17 cellular contexts compared by ENCODE assay signal in the genomic region with DNA sequence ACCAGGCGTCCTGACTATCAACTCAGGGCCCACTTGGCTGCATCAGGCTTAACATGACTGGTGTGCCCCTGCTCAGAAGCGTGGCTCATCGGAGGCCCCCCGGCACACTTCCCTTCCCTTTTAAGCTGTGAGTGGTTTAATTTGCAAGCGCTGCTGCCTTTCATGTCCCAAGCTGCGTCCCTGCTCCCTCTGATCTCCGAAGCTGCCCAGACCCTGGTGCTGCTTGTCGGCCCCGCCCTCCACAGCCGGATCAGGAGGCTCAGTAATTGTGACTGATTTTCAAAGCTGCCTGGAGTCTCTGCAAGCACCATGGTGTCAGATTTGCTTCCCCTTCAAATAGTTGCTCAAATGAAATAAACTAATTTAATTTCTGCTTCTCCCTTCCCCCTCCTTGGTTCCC.
DNase-seq lines count a peak whose midpoint lies in the region; TF ChIP-seq lines count a peak whose summit lies in the region.
"Had no signal": no experiment of that assay in that cellular context is flagged by ENCODE, and none has a peak within 500 bp of the region (broad histone marks: within the 10 kb centered on the region; RNA-seq: fewer than 3 reads in every experiment).

No MANE protein-coding gene starts in this region.

- H3K23me2 ChIP-seq in H9 (ENCODE audit: insufficient read length, low read depth, low read length, poor library complexity, severe bottlenecking) = no peaks in the 10 kb centered on the region

- no peak overlapping the region for H2BK20ac ChIP-seq in H9 (ENCODE audit: low read depth, low read length, poor library complexity, severe bottlenecking)

- H3K4ac ChIP-seq in H9 (ENCODE audit: low read depth, low read length) = no peak overlapping the region

- no peak overlapping the region for H2BK5ac ChIP-seq in H9 (ENCODE audit: insufficient read length, low read length)

- H3K27me3 Mint-ChIP-seq in H9 (ENCODE audit: low read depth) (peaks cover 30% of the 10 kb centered on the region), endodermal cell (ENCODE audit: insufficient read depth) (peaks cover 8% of the 10 kb centered on the region), neural progenitor cell (ENCODE audit: insufficient read depth, low read depth) (peaks cover 21% of the 10 kb centered on the region)
- H3K27me3 Mint-ChIP-seq in activated CD4-positive, alpha-beta memory T cell treated with anti-CD3 and anti-CD28 coated beads for 36 hours = peaks cover 24% of the 10 kb centered on the region

- CTCF ChIA-PET in activated CD4-positive, alpha-beta memory T cell treated with anti-CD3 and anti-CD28 coated beads for 36 hours (lab: Charles Lee) = no interaction called here

- H3K9ac ChIP-seq in H9 (ENCODE audit: extremely low read depth, insufficient read length, low read length) = no peak overlapping the region
- H3K9ac ChIP-seq in endodermal cell (ENCODE audit: extremely low read depth, low read length, poor library complexity, severe bottlenecking) = no peak overlapping the region
- H3K9ac ChIP-seq in neural progenitor cell = no peak overlapping the region
- H3K9ac ChIP-seq: KMS-11 had no signal

- H3K23ac ChIP-seq in H9 (ENCODE audit: insufficient read length, low read depth, low read length) = no peak overlapping the region

- no peaks in the 10 kb centered on the region for H3K79me1 ChIP-seq in H9 (ENCODE audit: insufficient read depth, low read depth, low read length, poor library complexity, severe bottlenecking)

- H4K20me1 ChIP-seq in H9 (ENCODE audit: control insufficient read depth, insufficient read depth, insufficient read length) (no peaks in the 10 kb centered on the region), neural progenitor cell (ENCODE audit: low read depth) (no peaks in the 10 kb centered on the region)

- H3K4me1 Mint-ChIP-seq in H9 (peaks cover 13 to 23% of the 10 kb centered on the region in 2 experiments), endodermal cell (peaks cover 9% of the 10 kb centered on the region), neural progenitor cell (peaks cover 13% of the 10 kb centered on the region)
- H3K4me1 Mint-ChIP-seq in activated CD4-positive, alpha-beta memory T cell treated with anti-CD3 and anti-CD28 coated beads for 36 hours (ENCODE audit: low read depth) = no peaks in the 10 kb centered on the region

- no peak overlapping the region for H3K14ac ChIP-seq in H9 (ENCODE audit: insufficient read depth, low read length)

- H3K4me3 Mint-ChIP-seq in H9 (no peak overlapping the region), endodermal cell (no peak overlapping the region), neural progenitor cell (no peak overlapping the region)
- H3K4me3 Mint-ChIP-seq in activated CD4-positive, alpha-beta memory T cell treated with anti-CD3 and anti-CD28 coated beads for 36 hours = no peak overlapping the region
- H3K4me3 Mint-ChIP-seq: HFFc6 had no signal

- no peaks in the 10 kb centered on the region for H3K36me3 Mint-ChIP-seq in H9 (ENCODE audit: insufficient read depth in 1 of 3, low read depth in 3 of 3)
- H3K36me3 Mint-ChIP-seq in endodermal cell (ENCODE audit: low read depth) = no peaks in the 10 kb centered on the region
- no peaks in the 10 kb centered on the region for H3K36me3 Mint-ChIP-seq in neural progenitor cell
- no peaks in the 10 kb centered on the region for H3K36me3 Mint-ChIP-seq in activated CD4-positive, alpha-beta memory T cell treated with anti-CD3 and anti-CD28 coated beads for 36 hours

- no peaks in the 10 kb centered on the region for H3K9me3 ChIP-seq in H9 (ENCODE audit: control insufficient read depth, low read depth, low read length)
- no peaks in the 10 kb centered on the region for H3K9me3 ChIP-seq in endodermal cell (ENCODE audit: control insufficient read depth, low read length)
- H3K9me3 ChIP-seq in neural progenitor cell (ENCODE audit: low read depth) = no peaks in the 10 kb centered on the region
- H3K9me3 ChIP-seq: SJSA1 had no signal

- H2AFZ ChIP-seq in H9 (ENCODE audit: low read length) (no peak overlapping the region), neural progenitor cell (replicated peaks) (no peak overlapping the region)

- POLR2A ChIA-PET in activated CD4-positive, alpha-beta memory T cell treated with anti-CD3 and anti-CD28 coated beads for 36 hours (lab: Charles Lee) = no interaction called here

- peaks cover 7% of the 10 kb centered on the region for H3F3A ChIP-seq in neural progenitor cell (ENCODE audit: low read depth)

- H3K36me3 ChIP-seq in endodermal cell (ENCODE audit: control insufficient read depth, insufficient read depth, low read length) = no peaks in the 10 kb centered on the region
- no peaks in the 10 kb centered on the region for H3K36me3 ChIP-seq in neural progenitor cell
- H3K36me3 ChIP-seq: SJSA1 had no signal

- no peak overlapping the region for H4K5ac ChIP-seq in H9 (ENCODE audit: insufficient read length, low read depth, low read length)

- H3K9me3 Mint-ChIP-seq in H9 (no peaks in the 10 kb centered on the region), endodermal cell (no peaks in the 10 kb centered on the region), neural progenitor cell (peaks cover 2% of the 10 kb centered on the region)
- no peaks in the 10 kb centered on the region for H3K9me3 Mint-ChIP-seq in activated CD4-positive, alpha-beta memory T cell treated with anti-CD3 and anti-CD28 coated beads for 36 hours
- H3K9me3 Mint-ChIP-seq: HFFc6 had no signal

- WGBS in H9 (ENCODE audit: extremely low coverage, insufficient read length, low lambda C conversion rate) = no CpG with 5 or more reads among the region's 10 CpGs
- 20 to 30% methylated on average over 9 to 10 of the region's 10 CpGs for WGBS in endodermal cell (ENCODE audit: insufficient coverage in 1 of 2, insufficient read length in 1 of 2), 2 experiments

- H3K27ac Mint-ChIP-seq in H9 (no peak overlapping the region; a peak in 1 of 7 replicates), endodermal cell (no peak overlapping the region), neural progenitor cell (no peak overlapping the region)
- no peak overlapping the region for H3K27ac Mint-ChIP-seq in activated CD4-positive, alpha-beta memory T cell treated with anti-CD3 and anti-CD28 coated beads for 36 hours
- H3K27ac Mint-ChIP-seq: HFFc6 had no signal

- H3K4me2 ChIP-seq in H9 (ENCODE audit: insufficient read depth, insufficient read length, low read length) (no peak overlapping the region), neural progenitor cell (peak overlapping the region; percentile 52)
- H3K4me2 ChIP-seq: KMS-11 had no signal

- H3K4me3 ChIP-seq in endodermal cell (ENCODE audit: low read length) (no peak overlapping the region), neural progenitor cell (peak overlapping the region; percentile 12)
- H3K4me3 ChIP-seq: SJSA1 had no signal

- intact Hi-C loops in activated CD4-positive, alpha-beta memory T cell treated with anti-CD3 and anti-CD28 coated beads for 36 hours (cut with micrococcal nuclease) = no loop called here

- H3K27me3 ChIP-seq in H9 (ENCODE audit: insufficient read depth, low read length) (no peaks in the 10 kb centered on the region; the same call in 1 of the 2 replicates), endodermal cell (ENCODE audit: control insufficient read depth, insufficient read depth, low read length, poor library complexity, severe bottlenecking) (peaks cover 18% of the 10 kb centered on the region), neural progenitor cell (peaks cover 37% of the 10 kb centered on the region)

- H3K79me2 ChIP-seq in H9 (ENCODE audit: insufficient read depth, low read length) (no peaks in the 10 kb centered on the region), neural progenitor cell (ENCODE audit: low read depth) (no peaks in the 10 kb centered on the region)

- no peak overlapping the region for H4K91ac ChIP-seq in H9 (ENCODE audit: insufficient read length, low read depth, low read length)

- H3K4me1 ChIP-seq in H9 (ENCODE audit: insufficient read depth, low read length) (peaks cover 6% of the 10 kb centered on the region; the same call in 1 of the 2 replicates), endodermal cell (ENCODE audit: control insufficient read depth, insufficient read depth, low read length) (no peaks in the 10 kb centered on the region), neural progenitor cell (peaks cover 4% of the 10 kb centered on the region)
- H3K4me1 ChIP-seq: SJSA1 had no signal

- H2BK12ac ChIP-seq in H9 (ENCODE audit: insufficient read length, low read depth, low read length) = no peak overlapping the region

- DNase-seq in H9 = peak; percentile 57
- DNase-seq in NCI-H2227 treated with DMSO at 0.1 percent for 48 hours (lab: John Stamatoyannopoulos, UW) = peak; percentile 48
- DNase-seq in endodermal cell = peak; percentile 78
- peak; percentile 77 for DNase-seq in neural progenitor cell (ENCODE audit: low spot score)
- DNase-seq in activated CD4-positive, alpha-beta memory T cell treated with anti-CD3 and anti-CD28 coated beads for 36 hours = no peak
- DNase-seq in occipital lobe (lab: John Stamatoyannopoulos, UW) = no peak
- DNase-seq in hypothalamus (lab: John Stamatoyannopoulos, UW) = no peak
- DNase-seq: GDM1, HFFc6, NCI-H1092 treated with DMSO at 0.1 percent for 48 hours, NCI-H1436 treated with DMSO at 0.1 percent for 48 hours, NCI-H2029, NCI-H524 treated with DMSO at 0.1 percent for 48 hours, NCI-H82 had no signal

- no peak overlapping the region for H3K56ac ChIP-seq in H9 (ENCODE audit: insufficient read length, low read depth, low read length)

- H4K8ac ChIP-seq in H9 (replicated peaks; ENCODE audit: insufficient read length, low read depth, low read length) = no peak overlapping the region

- no peak overlapping the region for H2AK5ac ChIP-seq in H9 (ENCODE audit: insufficient read length, low read length)

- H3K27ac ChIP-seq in H9 (ENCODE audit: insufficient read length, low read depth, low read length) (no peak overlapping the region), endodermal cell (ENCODE audit: low read depth, low read length) (no peak overlapping the region), neural progenitor cell (no peak overlapping the region)
- H3K27ac ChIP-seq: C4-2B, KMS-11, SJSA1 had no signal

- H2BK15ac ChIP-seq in H9 (ENCODE audit: low read depth, low read length) = no peak overlapping the region

- TF ChIP-seq CTCF in H9 (conservative IDR thresholded peaks at IDR 0.05) (no peak), endodermal cell (conservative IDR thresholded peaks at IDR 0.05) (no peak), neural progenitor cell (IDR thresholded peaks at IDR 0.05) (no peak)

- H2BK120ac ChIP-seq in H9 (ENCODE audit: low read depth, low read length, poor library complexity, severe bottlenecking) = no peak overlapping the region

- no peak overlapping the region for H3K18ac ChIP-seq in H9 (ENCODE audit: insufficient read length, low read depth, low read length)

- H3T11ph ChIP-seq in H9 (ENCODE audit: low read length) = no peak overlapping the region

Comparison
In these comparisons a context has a peak if more than half of its experiments do, and no peak if none do; other contexts are left out.
1. DNase-seq: peak in H9 (single experiment), NCI-H2227 treated with DMSO at 0.1 percent for 48 hours (single experiment), endodermal cell (single experiment) and neural progenitor cell (single experiment); none in activated CD4-positive, alpha-beta memory T cell treated with anti-CD3 and anti-CD28 coated beads for 36 hours (single experiment), occipital lobe (single experiment) and hypothalamus (0 of 51).